17 cellular contexts compared by ENCODE assay signal in genomic region chr12:130086248-130086647, GRCh38.
DNase-seq lines count a peak whose midpoint lies in the region; ATAC-seq and TF ChIP-seq lines count a peak whose summit lies in the region.
"Had no signal": no experiment of that assay in that cellular context is flagged by ENCODE, and none has a peak within 500 bp of the region (broad histone marks: within the 10 kb centered on the region; RNA-seq: fewer than 3 reads in every experiment).

No MANE protein-coding gene starts in this region.

- POLR2A ChIA-PET in A673 (lab: Charles Lee; ENCODE audit: low non-redundant PET) = interaction anchor here (0.6 kb wide), 1 partner anchor 276 kb away, joined by 26 read pairs; no protein-coding TSS in a partner anchor

- peak overlapping the region; percentile 81 for H3K4me3 Mint-ChIP-seq in activated naive CD4-positive, alpha-beta T cell treated with anti-CD3 and anti-CD28 coated beads, Interleukin-2, amount 50 U/mL, for 24 hours
- H3K4me3 Mint-ChIP-seq in T-helper 17 cell = peak overlapping the region; percentile 34
- H3K4me3 Mint-ChIP-seq: activated B cell treated with CpG ODN at 0.5 μM for 24 hours; activated T-helper 1 cell treated with anti-CD3 and anti-CD28 coated beads, Interleukin-12 subunit alpha, Interleukin-12 subunit beta, Interleukin-2, Interleukin-4 antibody, amounts not matched to agents 30 ng/mL and 10 ng/mL and 1 ng/mL, durations not matched to agents 14 hours and 24 hours and 36 hours; stimulated activated naive B cell treated with anti-CD40 and anti-IgM and Interleukin-4, amounts not matched to agents 10 μg/mL and 1 μg/mL and 100 μg/mL, for 72 hours had no signal

- no peak overlapping the region for H3K4me3 ChIP-seq in esophagus squamous epithelium
- H3K4me3 ChIP-seq in thymus (ENCODE audit: low read length) = no peak overlapping the region
- H3K4me3 ChIP-seq in A673 (ENCODE audit: low read depth, low read length, poor library complexity, severe bottlenecking) = no peak overlapping the region
- H3K4me3 ChIP-seq: esophagus muscularis mucosa had no signal

- H3K4me1 Mint-ChIP-seq in activated naive CD4-positive, alpha-beta T cell treated with anti-CD3 and anti-CD28 coated beads, Interleukin-2, amount 50 U/mL, for 24 hours = peaks cover 31% of the 10 kb centered on the region
- H3K4me1 Mint-ChIP-seq in T-helper 17 cell = peaks cover 4% of the 10 kb centered on the region
- H3K4me1 Mint-ChIP-seq: activated B cell treated with CpG ODN at 0.5 μM for 24 hours had no signal

- H3K27me3 ChIP-seq in esophagus squamous epithelium (no peaks in the 10 kb centered on the region), thymus (ENCODE audit: control insufficient read depth, insufficient read depth) (no peaks in the 10 kb centered on the region), A673 (replicated peaks; ENCODE audit: insufficient read depth, low read depth, low read length, poor library complexity) (peaks cover 26% of the 10 kb centered on the region)

- ATAC-seq in T-helper 17 cell = no peak
- ATAC-seq: stimulated activated naive B cell treated with anti-CD40 and anti-IgM and Interleukin-4, amounts not matched to agents 10 μg/mL and 1 μg/mL and 100 μg/mL, for 72 hours had no signal

- TF ChIP-seq CTCF in esophagus squamous epithelium (IDR thresholded peaks at IDR 0.05) (no peak), A673 (conservative IDR thresholded peaks at IDR 0.05; ENCODE audit: low read depth, low read length) (no peak)

- no peak for DNase-seq in activated naive CD4-positive, alpha-beta T cell treated with anti-CD3 and anti-CD28 coated beads, Interleukin-2, amount 50 U/mL, for 16 hours
- DNase-seq in T-helper 17 cell (no peak), esophagus squamous epithelium (lab: John Stamatoyannopoulos, UW) (no peak), NCI-H128 (lab: John Stamatoyannopoulos, UW; ENCODE audit: unreplicated experiment) (no peak), A673 (ENCODE audit: low spot score) (no peak), NOMO-1 treated with DMSO at 0.1 percent for 48 hours (lab: John Stamatoyannopoulos, UW; ENCODE audit: unreplicated experiment) (no peak)
- DNase-seq: activated B cell treated with CpG ODN at 0.5 μM for 24 hours; glutamatergic neuron; NCI-H2081 treated with DMSO at 0.1 percent for 48 hours; NCI-H748 treated with DMSO at 0.1 percent for 48 hours; RPMI8226; stimulated activated naive B cell treated with anti-CD40 and anti-IgM and Interleukin-4, amounts not matched to agents 10 μg/mL and 1 μg/mL and 100 μg/mL, for 72 hours; SW 1271 had no signal

- no peaks in the 10 kb centered on the region for H3K36me3 Mint-ChIP-seq in activated naive CD4-positive, alpha-beta T cell treated with anti-CD3 and anti-CD28 coated beads, Interleukin-2, amount 50 U/mL, for 24 hours
- no peaks in the 10 kb centered on the region for H3K36me3 Mint-ChIP-seq in T-helper 17 cell (ENCODE audit: low read depth)
- H3K36me3 Mint-ChIP-seq: stimulated activated naive B cell treated with anti-CD40 and anti-IgM and Interleukin-4, amounts not matched to agents 10 μg/mL and 1 μg/mL and 100 μg/mL, for 72 hours had no signal

- peak overlapping the region; percentile 47 for H3K27ac Mint-ChIP-seq in activated naive CD4-positive, alpha-beta T cell treated with anti-CD3 and anti-CD28 coated beads, Interleukin-2, amount 50 U/mL, for 24 hours
- no peak overlapping the region for H3K27ac Mint-ChIP-seq in T-helper 17 cell
- H3K27ac Mint-ChIP-seq: activated B cell treated with CpG ODN at 0.5 μM for 24 hours; activated T-helper 1 cell treated with anti-CD3 and anti-CD28 coated beads, Interleukin-12 subunit alpha, Interleukin-12 subunit beta, Interleukin-2, Interleukin-4 antibody, amounts not matched to agents 30 ng/mL and 10 ng/mL and 1 ng/mL, durations not matched to agents 14 hours and 24 hours and 36 hours; stimulated activated naive B cell treated with anti-CD40 and anti-IgM and Interleukin-4, amounts not matched to agents 10 μg/mL and 1 μg/mL and 100 μg/mL, for 72 hours had no signal

- BruUV-seq in A673 (replicated peaks; lab: Mats Ljungman, UMichigan) = no TSS peak

- TF ChIP-seq POLR2A in esophagus squamous epithelium (IDR thresholded peaks at IDR 0.05) = no peak

- no peaks in the 10 kb centered on the region for H3K36me3 ChIP-seq in esophagus squamous epithelium
- H3K36me3 ChIP-seq in thymus (ENCODE audit: control insufficient read depth, insufficient read depth) = no peaks in the 10 kb centered on the region
- no peaks in the 10 kb centered on the region for H3K36me3 ChIP-seq in A673 (ENCODE audit: insufficient read depth, low read length, poor library complexity, severe bottlenecking)
- H3K36me3 ChIP-seq: esophagus muscularis mucosa had no signal

- 31 to 38% methylated on average over 8 to 9 of the region's 11 CpGs for WGBS in esophagus squamous epithelium, 2 donors
- 3% methylated on average over 11 of the region's 11 CpGs for WGBS in thymus

- H3K9me3 Mint-ChIP-seq in activated naive CD4-positive, alpha-beta T cell treated with anti-CD3 and anti-CD28 coated beads, Interleukin-2, amount 50 U/mL, for 24 hours = no peaks in the 10 kb centered on the region

- no peaks in the 10 kb centered on the region for H3K9me3 ChIP-seq in T-helper 17 cell (ENCODE audit: control insufficient read depth, low read length, poor library complexity, severe bottlenecking)
- no peaks in the 10 kb centered on the region for H3K9me3 ChIP-seq in esophagus squamous epithelium
- H3K9me3 ChIP-seq in thymus (ENCODE audit: control insufficient read depth) = no peaks in the 10 kb centered on the region
- H3K9me3 ChIP-seq in A673 (ENCODE audit: low read depth, low read length, poor library complexity, severe bottlenecking) = no peaks in the 10 kb centered on the region
- H3K9me3 ChIP-seq: esophagus muscularis mucosa had no signal

- CTCF ChIA-PET in A673 (lab: Charles Lee) = no interaction called here

- peak overlapping the region; percentile 14 to 61 (median 42) for H3K27ac ChIP-seq in esophagus squamous epithelium
- H3K27ac ChIP-seq in thymus (ENCODE audit: low read depth) = peak overlapping the region; percentile 53
- H3K27ac ChIP-seq in A673 (ENCODE audit: low read depth, low read length, poor library complexity, severe bottlenecking) = no peak overlapping the region
- H3K27ac ChIP-seq: esophagus muscularis mucosa had no signal

- H3K27me3 Mint-ChIP-seq in activated naive CD4-positive, alpha-beta T cell treated with anti-CD3 and anti-CD28 coated beads, Interleukin-2, amount 50 U/mL, for 24 hours = no peaks in the 10 kb centered on the region
- H3K27me3 Mint-ChIP-seq in T-helper 17 cell = no peaks in the 10 kb centered on the region

- intact Hi-C loops in esophagus squamous epithelium (cut with DNase I) (no loop called here), A673 (cut with micrococcal nuclease; ENCODE audit: unreplicated experiment) (no loop called here)

- H3K4me1 ChIP-seq in esophagus squamous epithelium (peaks cover 3 to 52% (median 5%) of the 10 kb centered on the region in 3 donors), thymus (ENCODE audit: control insufficient read depth, insufficient read depth, low read length) (peaks cover 3% of the 10 kb centered on the region), A673 (ENCODE audit: insufficient read depth, low read length, poor library complexity, severe bottlenecking) (no peaks in the 10 kb centered on the region)
- H3K4me1 ChIP-seq: esophagus muscularis mucosa had no signal
